In genomic region chr12:32305163-32305562, GRCh38 we compare ENCODE assay signal across 10 cellular contexts.
DNase-seq lines count a peak whose midpoint lies in the region; ATAC-seq, FAIRE-seq and TF ChIP-seq lines count a peak whose summit lies in the region.
"Had no signal": no experiment of that assay in that cellular context is flagged by ENCODE, and none has a peak within 500 bp of the region (broad histone marks: within the 10 kb centered on the region; RNA-seq: fewer than 3 reads in every experiment).

No MANE protein-coding gene starts in this region.

- 34 to 76% (median 66%) methylated on average over 1 of the region's 1 CpG for WGBS in spleen, 5 donors

- intact Hi-C loops in activated CD4-positive, alpha-beta T cell treated with anti-CD3 and anti-CD28 coated beads, Interleukin-2, amount 10 ng/mL, durations not matched to agents 24 days and 14 days (cut with micrococcal nuclease): no loop called here
- intact Hi-C loops in spleen (cut with DNase I; ENCODE audit: low total_unique reads): no loop called here

- no peaks in the 10 kb centered on the region for H3K4me1 Mint-ChIP-seq in activated CD4-positive, alpha-beta T cell treated with anti-CD3 and anti-CD28 coated beads, Interleukin-2, amount 10 ng/mL, durations not matched to agents 7 days and 5 days
- no peaks in the 10 kb centered on the region for H3K4me1 Mint-ChIP-seq in activated CD4-positive, alpha-beta T cell treated with anti-CD3 and anti-CD28 coated beads, Interleukin-2, amount 10 ng/mL, durations not matched to agents 24 days and 14 days

- peak in 6 of 11 experiments; percentile 18 to 73 (median 52) for TF ChIP-seq CTCF in spleen (IDR thresholded peaks at IDR 0.05 in 8 of 11, conservative IDR thresholded peaks at IDR 0.05 in 3 of 11)

- H3K9me3 ChIP-seq in spleen: no peaks in the 10 kb centered on the region
- H3K9me3 ChIP-seq: gastroesophageal sphincter had no signal

- TF ChIP-seq POLR2A in spleen (IDR thresholded peaks at IDR 0.05): no peak

- H3K27ac Mint-ChIP-seq in activated CD4-positive, alpha-beta T cell treated with anti-CD3 and anti-CD28 coated beads, Interleukin-2, amount 10 ng/mL, durations not matched to agents 7 days and 5 days: no peak overlapping the region
- no peak overlapping the region for H3K27ac Mint-ChIP-seq in activated CD4-positive, alpha-beta T cell treated with anti-CD3 and anti-CD28 coated beads, Interleukin-2, amount 10 ng/mL, durations not matched to agents 24 days and 14 days

- no peak overlapping the region for H3K27ac ChIP-seq in spleen
- H3K27ac ChIP-seq: gastroesophageal sphincter had no signal

- CTCF ChIA-PET in activated CD4-positive, alpha-beta T cell treated with anti-CD3 and anti-CD28 coated beads, Interleukin-2, amount 10 ng/mL, durations not matched to agents 7 days and 5 days (lab: Charles Lee): interaction anchor here (0.6 to 1.0 kb wide), 2 partner anchors 617 to 652 kb away, joined by 5 read pairs; no protein-coding TSS in a partner anchor

- H3K36me3 ChIP-seq in spleen: peaks cover 0 to 21% (median 6%) of the 10 kb centered on the region in 6 donors

- FAIRE-seq in endometrium (lab: Jason Lieb, UNC): peak; percentile 96

- POLR2A ChIA-PET in activated CD4-positive, alpha-beta T cell treated with anti-CD3 and anti-CD28 coated beads, Interleukin-2, amount 10 ng/mL, durations not matched to agents 7 days and 5 days (lab: Charles Lee): no interaction called here

- H3K27me3 ChIP-seq in spleen (replicated peaks in 1 of 7): no peaks in the 10 kb centered on the region
- H3K27me3 ChIP-seq: gastroesophageal sphincter had no signal

- H3K4me3 Mint-ChIP-seq in activated CD4-positive, alpha-beta T cell treated with anti-CD3 and anti-CD28 coated beads, Interleukin-2, amount 10 ng/mL, durations not matched to agents 7 days and 5 days: no peak overlapping the region
- no peak overlapping the region for H3K4me3 Mint-ChIP-seq in activated CD4-positive, alpha-beta T cell treated with anti-CD3 and anti-CD28 coated beads, Interleukin-2, amount 10 ng/mL, durations not matched to agents 24 days and 14 days

- H3K9me3 Mint-ChIP-seq in activated CD4-positive, alpha-beta T cell treated with anti-CD3 and anti-CD28 coated beads, Interleukin-2, amount 10 ng/mL, durations not matched to agents 7 days and 5 days: no peaks in the 10 kb centered on the region
- H3K9me3 Mint-ChIP-seq in activated CD4-positive, alpha-beta T cell treated with anti-CD3 and anti-CD28 coated beads, Interleukin-2, amount 10 ng/mL, durations not matched to agents 24 days and 14 days: no peaks in the 10 kb centered on the region

- peaks cover 0 to 19% (median 9%) of the 10 kb centered on the region in 6 donors for H3K4me1 ChIP-seq in spleen
- H3K4me1 ChIP-seq: gastroesophageal sphincter had no signal

- no peak for ATAC-seq in HG03039 (IDR thresholded peaks at IDR 0.05; ENCODE audit: unreplicated experiment)
- ATAC-seq: gastroesophageal sphincter had no signal

- H3K36me3 Mint-ChIP-seq in activated CD4-positive, alpha-beta T cell treated with anti-CD3 and anti-CD28 coated beads, Interleukin-2, amount 10 ng/mL, durations not matched to agents 7 days and 5 days (ENCODE audit: low read depth): no peaks in the 10 kb centered on the region
- no peaks in the 10 kb centered on the region for H3K36me3 Mint-ChIP-seq in activated CD4-positive, alpha-beta T cell treated with anti-CD3 and anti-CD28 coated beads, Interleukin-2, amount 10 ng/mL, durations not matched to agents 24 days and 14 days (ENCODE audit: low read depth)

- H3K4me3 ChIP-seq in spleen: no peak overlapping the region
- H3K4me3 ChIP-seq: gastroesophageal sphincter had no signal

- no peaks in the 10 kb centered on the region for H3K27me3 Mint-ChIP-seq in activated CD4-positive, alpha-beta T cell treated with anti-CD3 and anti-CD28 coated beads, Interleukin-2, amount 10 ng/mL, durations not matched to agents 7 days and 5 days
- no peaks in the 10 kb centered on the region for H3K27me3 Mint-ChIP-seq in activated CD4-positive, alpha-beta T cell treated with anti-CD3 and anti-CD28 coated beads, Interleukin-2, amount 10 ng/mL, durations not matched to agents 24 days and 14 days

- peak; percentile 26 for DNase-seq in activated CD4-positive, alpha-beta T cell treated with anti-CD3 and anti-CD28 coated beads, Interleukin-2, amount 10 ng/mL, durations not matched to agents 7 days and 5 days
- no peak for DNase-seq in activated CD4-positive, alpha-beta T cell treated with anti-CD3 and anti-CD28 coated beads, Interleukin-2, amount 10 ng/mL, durations not matched to agents 24 days and 14 days
- DNase-seq in NCI-H446 treated with DMSO at 0.1 percent for 48 hours (lab: John Stamatoyannopoulos, UW) (peak; percentile 32), spleen (no peak), NCI-H524 treated with DMSO at 0.1 percent for 48 hours (lab: John Stamatoyannopoulos, UW) (no peak), NK-92 (lab: John Stamatoyannopoulos, UW; ENCODE audit: unreplicated experiment) (no peak)
- DNase-seq: activated CD8-positive, alpha-beta memory T cell treated with anti-CD3 and anti-CD28 coated beads, Interleukin-2, amount 50 U/mL, for 4 hours had no signal

Comparison
In these comparisons a context has a peak if more than half of its experiments do, and no peak if none do; other contexts are left out.
1. DNase-seq: peak in activated CD4-positive, alpha-beta T cell treated with anti-CD3 and anti-CD28 coated beads, Interleukin-2, amount 10 ng/mL, durations not matched to agents 7 days and 5 days (single experiment) and NCI-H446 treated with DMSO at 0.1 percent for 48 hours (single experiment); none in activated CD4-positive, alpha-beta T cell treated with anti-CD3 and anti-CD28 coated beads, Interleukin-2, amount 10 ng/mL, durations not matched to agents 24 days and 14 days (single experiment), spleen (single experiment), NCI-H524 treated with DMSO at 0.1 percent for 48 hours (single experiment) and NK-92 (single experiment).